ENCODE assay signal across 1 cellular context in the genomic region with DNA sequence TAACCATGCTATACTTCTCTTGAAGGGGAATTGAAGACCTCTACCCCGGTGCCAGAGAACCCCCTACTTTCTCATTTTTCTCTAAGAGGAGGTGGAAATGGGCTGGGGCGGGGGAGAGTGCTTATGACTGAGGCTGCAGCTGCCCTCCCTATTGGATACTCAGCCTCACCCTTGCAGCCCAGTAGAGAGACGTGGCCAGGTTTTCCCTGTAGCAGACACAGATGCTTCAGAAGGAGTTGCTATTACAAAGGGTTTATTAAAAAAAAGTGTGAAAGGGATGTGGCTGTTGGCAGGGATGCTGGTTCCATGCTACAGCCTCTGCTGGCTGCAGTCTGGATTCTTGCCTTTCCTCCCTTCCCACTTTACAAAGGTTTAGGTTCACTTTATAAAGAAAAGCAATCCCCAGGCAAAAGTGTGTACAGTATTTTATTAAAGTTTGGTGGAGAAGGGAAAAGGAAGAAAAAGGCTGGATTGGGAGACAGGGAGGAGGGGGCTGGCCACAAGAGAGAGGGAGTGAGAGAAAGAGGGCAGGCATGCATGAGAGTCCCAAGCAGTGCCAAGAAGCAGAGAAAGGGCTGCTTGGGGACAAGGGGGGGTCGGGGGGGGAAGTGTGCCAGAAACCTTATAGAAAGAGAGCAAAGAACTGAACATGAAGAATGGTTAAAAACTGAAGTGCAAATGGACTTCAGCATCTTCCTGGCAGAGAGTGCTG.
TF ChIP-seq lines count a peak whose summit lies in the region.

No MANE protein-coding gene starts in this region.

TF ChIP-seq in HepG2, 621 proteins besides CTCF, POLR2A, EP300 and RAD21 (continued from another document):
- TF ChIP-seq, protein P1, sequence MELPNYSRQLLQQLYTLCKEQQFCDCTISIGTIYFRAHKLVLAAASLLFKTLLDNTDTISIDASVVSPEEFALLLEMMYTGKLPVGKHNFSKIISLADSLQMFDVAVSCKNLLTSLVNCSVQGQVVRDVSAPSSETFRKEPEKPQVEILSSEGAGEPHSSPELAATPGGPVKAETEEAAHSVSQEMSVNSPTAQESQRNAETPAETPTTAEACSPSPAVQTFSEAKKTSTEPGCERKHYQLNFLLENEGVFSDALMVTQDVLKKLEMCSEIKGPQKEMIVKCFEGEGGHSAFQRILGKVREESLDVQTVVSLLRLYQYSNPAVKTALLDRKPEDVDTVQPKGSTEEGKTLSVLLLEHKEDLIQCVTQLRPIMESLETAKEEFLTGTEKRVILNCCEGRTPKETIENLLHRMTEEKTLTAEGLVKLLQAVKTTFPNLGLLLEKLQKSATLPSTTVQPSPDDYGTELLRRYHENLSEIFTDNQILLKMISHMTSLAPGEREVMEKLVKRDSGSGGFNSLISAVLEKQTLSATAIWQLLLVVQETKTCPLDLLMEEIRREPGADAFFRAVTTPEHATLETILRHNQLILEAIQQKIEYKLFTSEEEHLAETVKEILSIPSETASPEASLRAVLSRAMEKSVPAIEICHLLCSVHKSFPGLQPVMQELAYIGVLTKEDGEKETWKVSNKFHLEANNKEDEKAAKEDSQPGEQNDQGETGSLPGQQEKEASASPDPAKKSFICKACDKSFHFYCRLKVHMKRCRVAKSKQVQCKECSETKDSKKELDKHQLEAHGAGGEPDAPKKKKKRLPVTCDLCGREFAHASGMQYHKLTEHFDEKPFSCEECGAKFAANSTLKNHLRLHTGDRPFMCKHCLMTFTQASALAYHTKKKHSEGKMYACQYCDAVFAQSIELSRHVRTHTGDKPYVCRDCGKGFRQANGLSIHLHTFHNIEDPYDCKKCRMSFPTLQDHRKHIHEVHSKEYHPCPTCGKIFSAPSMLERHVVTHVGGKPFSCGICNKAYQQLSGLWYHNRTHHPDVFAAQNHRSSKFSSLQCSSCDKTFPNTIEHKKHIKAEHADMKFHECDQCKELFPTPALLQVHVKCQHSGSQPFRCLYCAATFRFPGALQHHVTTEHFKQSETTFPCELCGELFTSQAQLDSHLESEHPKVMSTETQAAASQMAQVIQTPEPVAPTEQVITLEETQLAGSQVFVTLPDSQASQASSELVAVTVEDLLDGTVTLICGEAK (IDR thresholded peaks at IDR 0.05) = no peak
- TF ChIP-seq, protein P1 (CRISPR knock-in tag; IDR thresholded peaks at IDR 0.05) = no peak
- TF ChIP-seq, protein P2, sequence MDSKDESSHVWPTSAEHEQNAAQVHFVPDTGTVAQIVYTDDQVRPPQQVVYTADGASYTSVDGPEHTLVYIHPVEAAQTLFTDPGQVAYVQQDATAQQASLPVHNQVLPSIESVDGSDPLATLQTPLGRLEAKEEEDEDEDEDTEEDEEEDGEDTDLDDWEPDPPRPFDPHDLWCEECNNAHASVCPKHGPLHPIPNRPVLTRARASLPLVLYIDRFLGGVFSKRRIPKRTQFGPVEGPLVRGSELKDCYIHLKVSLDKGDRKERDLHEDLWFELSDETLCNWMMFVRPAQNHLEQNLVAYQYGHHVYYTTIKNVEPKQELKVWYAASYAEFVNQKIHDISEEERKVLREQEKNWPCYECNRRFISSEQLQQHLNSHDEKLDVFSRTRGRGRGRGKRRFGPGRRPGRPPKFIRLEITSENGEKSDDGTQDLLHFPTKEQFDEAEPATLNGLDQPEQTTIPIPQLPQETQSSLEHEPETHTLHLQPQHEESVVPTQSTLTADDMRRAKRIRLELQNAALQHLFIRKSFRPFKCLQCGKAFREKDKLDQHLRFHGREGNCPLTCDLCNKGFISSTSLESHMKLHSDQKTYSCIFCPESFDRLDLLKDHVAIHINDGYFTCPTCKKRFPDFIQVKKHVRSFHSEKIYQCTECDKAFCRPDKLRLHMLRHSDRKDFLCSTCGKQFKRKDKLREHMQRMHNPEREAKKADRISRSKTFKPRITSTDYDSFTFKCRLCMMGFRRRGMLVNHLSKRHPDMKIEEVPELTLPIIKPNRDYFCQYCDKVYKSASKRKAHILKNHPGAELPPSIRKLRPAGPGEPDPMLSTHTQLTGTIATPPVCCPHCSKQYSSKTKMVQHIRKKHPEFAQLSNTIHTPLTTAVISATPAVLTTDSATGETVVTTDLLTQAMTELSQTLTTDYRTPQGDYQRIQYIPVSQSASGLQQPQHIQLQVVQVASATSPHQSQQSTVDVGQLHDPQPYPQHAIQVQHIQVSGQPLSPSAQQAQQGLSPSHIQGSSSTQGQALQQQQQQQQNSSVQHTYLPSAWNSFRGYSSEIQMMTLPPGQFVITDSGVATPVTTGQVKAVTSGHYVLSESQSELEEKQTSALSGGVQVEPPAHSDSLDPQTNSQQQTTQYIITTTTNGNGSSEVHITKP (CRISPR knock-in tag; IDR thresholded peaks at IDR 0.05; ENCODE audit: low read depth) = no peak
- TF ChIP-seq EHMT2 (IDR thresholded peaks at IDR 0.05; ENCODE audit: borderline replicate concordance, low read depth, low read length) = no peak
- TF ChIP-seq ZFP41 (CRISPR knock-in tag; IDR thresholded peaks at IDR 0.05; ENCODE audit: borderline replicate concordance) = no peak
- TF ChIP-seq JDP2 (CRISPR knock-in tag; IDR thresholded peaks at IDR 0.05; ENCODE audit: borderline replicate concordance) = no peak
TF ChIP-seq in HepG2: peak in this region for 0.
